In the genomic region with DNA sequence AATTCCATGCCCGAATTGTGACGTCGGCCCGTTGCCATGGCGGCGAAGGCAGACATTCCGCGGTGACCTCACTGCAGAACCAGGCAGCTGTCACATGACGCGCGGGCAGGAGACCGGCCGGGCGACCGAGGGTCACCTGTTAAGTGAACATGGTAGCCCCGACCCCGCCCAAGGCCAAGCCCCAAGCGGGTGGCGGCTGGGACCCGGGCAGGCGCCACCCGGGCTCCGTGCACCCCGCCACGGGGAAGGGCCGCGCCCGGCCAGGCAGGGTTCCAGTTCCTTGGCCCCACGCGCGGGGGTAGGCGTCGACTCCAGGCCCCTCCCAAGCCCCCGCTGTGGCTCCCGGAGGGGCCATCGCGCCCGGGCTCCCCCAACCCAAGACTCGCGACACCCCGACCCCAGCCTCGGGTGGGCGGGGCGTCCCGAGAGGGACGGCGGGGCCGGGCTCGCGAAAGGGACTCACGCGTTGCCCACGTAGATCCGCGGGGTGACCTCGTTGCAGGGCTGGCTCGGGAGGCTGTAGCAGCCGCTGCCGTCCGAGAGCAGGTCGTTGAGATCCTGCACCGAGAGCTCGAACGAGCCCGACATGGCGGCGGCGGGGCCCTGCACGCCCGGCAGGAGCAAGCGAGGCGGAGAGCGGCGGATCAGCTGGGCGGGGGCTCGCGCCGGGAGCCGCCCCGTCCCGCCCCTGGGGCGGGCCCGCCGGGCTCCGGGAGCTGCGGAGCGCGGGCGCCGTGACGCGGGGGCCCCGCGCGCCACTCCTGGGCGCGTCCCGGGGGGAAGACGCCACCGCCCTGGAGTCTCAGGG, we compare ENCODE assay signal across 1 cellular context.
A peak's percentile ranks its signal among the peaks of the same experiment; 100 is the strongest.
TF ChIP-seq lines count a peak whose summit lies in the region.

Gene DUSP3 (minus strand): TSS at position 641 of the 808 bp plus-strand sequence. CDS start 53 bp downstream, at position 588.

TF ChIP-seq in HepG2, 621 proteins besides CTCF, POLR2A, EP300 and RAD21 (continued from another document and continues in another):
- TF ChIP-seq REST (IDR thresholded peaks at IDR 0.05; ENCODE audit: borderline replicate concordance in 1 of 2, low read depth in 1 of 2, low read length in 2 of 2), result 0 out of 4 replicates have a peak, but pooled peaks of 1 of the 2 experiments have one; percentile 23
- no peak for TF ChIP-seq ZNF281 (CRISPR knock-in tag; IDR thresholded peaks at IDR 0.05; ENCODE audit: borderline replicate concordance)
- peak; percentile 79 for TF ChIP-seq HNRNPK (IDR thresholded peaks at IDR 0.05; ENCODE audit: low read depth, low read length, poor library complexity, severe bottlenecking)
- TF ChIP-seq, protein P1, sequence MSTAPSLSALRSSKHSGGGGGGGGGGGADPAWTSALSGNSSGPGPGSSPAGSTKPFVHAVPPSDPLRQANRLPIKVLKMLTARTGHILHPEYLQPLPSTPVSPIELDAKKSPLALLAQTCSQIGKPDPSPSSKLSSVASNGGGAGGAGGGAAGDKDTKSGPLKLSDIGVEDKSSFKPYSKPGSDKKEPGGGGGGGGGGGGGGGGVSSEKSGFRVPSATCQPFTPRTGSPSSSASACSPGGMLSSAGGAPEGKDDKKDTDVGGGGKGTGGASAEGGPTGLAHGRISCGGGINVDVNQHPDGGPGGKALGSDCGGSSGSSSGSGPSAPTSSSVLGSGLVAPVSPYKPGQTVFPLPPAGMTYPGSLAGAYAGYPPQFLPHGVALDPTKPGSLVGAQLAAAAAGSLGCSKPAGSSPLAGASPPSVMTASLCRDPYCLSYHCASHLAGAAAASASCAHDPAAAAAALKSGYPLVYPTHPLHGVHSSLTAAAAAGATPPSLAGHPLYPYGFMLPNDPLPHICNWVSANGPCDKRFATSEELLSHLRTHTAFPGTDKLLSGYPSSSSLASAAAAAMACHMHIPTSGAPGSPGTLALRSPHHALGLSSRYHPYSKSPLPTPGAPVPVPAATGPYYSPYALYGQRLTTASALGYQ (CRISPR knock-in tag; IDR thresholded peaks at IDR 0.05), result 0 out of 2 replicates have a peak, but pooled peaks have one; percentile 17
- TF ChIP-seq MXI1 (IDR thresholded peaks at IDR 0.05; ENCODE audit: borderline replicate concordance, low read depth, low read length), result peak; percentile 93
- TF ChIP-seq PATZ1 (CRISPR knock-in tag; IDR thresholded peaks at IDR 0.05), result peak; percentile 63
- peak; percentile 65; the same call in 1 of the 2 replicates for TF ChIP-seq ZFP82 (CRISPR knock-in tag; IDR thresholded peaks at IDR 0.05; ENCODE audit: borderline replicate concordance)
- no peak for TF ChIP-seq ZNF234 (CRISPR knock-in tag; conservative IDR thresholded peaks at IDR 0.05)
- 0 out of 2 replicates have a peak, but pooled peaks have one; percentile 44 for TF ChIP-seq RBAK (CRISPR knock-in tag; IDR thresholded peaks at IDR 0.05)
- no peak for TF ChIP-seq SIX4 (CRISPR knock-in tag; IDR thresholded peaks at IDR 0.05)
- peak in 1 of 2 experiments; percentile 18; a peak in 2 of 4 replicates for TF ChIP-seq NR2F1 (CRISPR knock-in tag; IDR thresholded peaks at IDR 0.05)
- TF ChIP-seq ZNF556 (CRISPR knock-in tag; IDR thresholded peaks at IDR 0.05; ENCODE audit: borderline replicate concordance), result peak; percentile 82; the same call in 1 of the 2 replicates
- no peak for TF ChIP-seq ZNF775 (CRISPR knock-in tag; IDR thresholded peaks at IDR 0.05; ENCODE audit: borderline replicate concordance)
- no peak; the same call in 1 of the 2 replicates for TF ChIP-seq HDAC2 (CRISPR knock-in tag; IDR thresholded peaks at IDR 0.05)
- 0 out of 2 replicates have a peak, but pooled peaks have one; percentile 22 for TF ChIP-seq TBP (CRISPR knock-in tag; IDR thresholded peaks at IDR 0.05)
- 0 out of 2 replicates have a peak, but pooled peaks have one; percentile 45 for TF ChIP-seq ZNF33B (CRISPR knock-in tag; IDR thresholded peaks at IDR 0.05)
- TF ChIP-seq FOXJ3 (CRISPR knock-in tag; IDR thresholded peaks at IDR 0.05; ENCODE audit: borderline replicate concordance), result no peak
- TF ChIP-seq PREB (CRISPR knock-in tag; IDR thresholded peaks at IDR 0.05), result 0 out of 2 replicates have a peak, but pooled peaks have one; percentile 69
- no peak for TF ChIP-seq GABPA (IDR thresholded peaks at IDR 0.05; ENCODE audit: low read depth, low read length)
- TF ChIP-seq GABPA (CRISPR knock-in tag; IDR thresholded peaks at IDR 0.05; ENCODE audit: low read depth), result no peak
- peak; percentile 76 for TF ChIP-seq JARID2 (CRISPR knock-in tag; IDR thresholded peaks at IDR 0.05; ENCODE audit: insufficient replicate concordance)
- TF ChIP-seq TSC22D2 (CRISPR knock-in tag; IDR thresholded peaks at IDR 0.05; ENCODE audit: borderline replicate concordance), result peak; percentile 55; the same call in 1 of the 2 replicates
- peak; percentile 6; the same call in 1 of the 2 replicates for TF ChIP-seq FOXA3 (CRISPR knock-in tag; IDR thresholded peaks at IDR 0.05)
- TF ChIP-seq SSRP1 (CRISPR knock-in tag; IDR thresholded peaks at IDR 0.05), result no peak
- TF ChIP-seq IRX3 (CRISPR knock-in tag; IDR thresholded peaks at IDR 0.05; ENCODE audit: borderline replicate concordance, low read depth), result 0 out of 2 replicates have a peak, but pooled peaks have one; percentile 21
- TF ChIP-seq, protein P2, sequence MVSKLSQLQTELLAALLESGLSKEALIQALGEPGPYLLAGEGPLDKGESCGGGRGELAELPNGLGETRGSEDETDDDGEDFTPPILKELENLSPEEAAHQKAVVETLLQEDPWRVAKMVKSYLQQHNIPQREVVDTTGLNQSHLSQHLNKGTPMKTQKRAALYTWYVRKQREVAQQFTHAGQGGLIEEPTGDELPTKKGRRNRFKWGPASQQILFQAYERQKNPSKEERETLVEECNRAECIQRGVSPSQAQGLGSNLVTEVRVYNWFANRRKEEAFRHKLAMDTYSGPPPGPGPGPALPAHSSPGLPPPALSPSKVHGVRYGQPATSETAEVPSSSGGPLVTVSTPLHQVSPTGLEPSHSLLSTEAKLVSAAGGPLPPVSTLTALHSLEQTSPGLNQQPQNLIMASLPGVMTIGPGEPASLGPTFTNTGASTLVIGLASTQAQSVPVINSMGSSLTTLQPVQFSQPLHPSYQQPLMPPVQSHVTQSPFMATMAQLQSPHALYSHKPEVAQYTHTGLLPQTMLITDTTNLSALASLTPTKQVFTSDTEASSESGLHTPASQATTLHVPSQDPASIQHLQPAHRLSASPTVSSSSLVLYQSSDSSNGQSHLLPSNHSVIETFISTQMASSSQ (IDR thresholded peaks at IDR 0.05; ENCODE audit: low read depth), result no peak
- TF ChIP-seq, protein P2 (CRISPR knock-in tag; IDR thresholded peaks at IDR 0.05; ENCODE audit: borderline replicate concordance), result peak; percentile 80; the same call in 1 of the 2 replicates
- TF ChIP-seq SP5 (CRISPR knock-in tag; IDR thresholded peaks at IDR 0.05; ENCODE audit: borderline replicate concordance, low read depth), result peak; percentile 59
- TF ChIP-seq KLF12 (CRISPR knock-in tag; IDR thresholded peaks at IDR 0.05; ENCODE audit: borderline replicate concordance), result peak; percentile 91
- peak; percentile 64; the same call in 1 of the 2 replicates for TF ChIP-seq ZNF274 (CRISPR knock-in tag; IDR thresholded peaks at IDR 0.05)
- peak; percentile 82 for TF ChIP-seq BCL6 (CRISPR knock-in tag; IDR thresholded peaks at IDR 0.05)
- TF ChIP-seq, protein P3, sequence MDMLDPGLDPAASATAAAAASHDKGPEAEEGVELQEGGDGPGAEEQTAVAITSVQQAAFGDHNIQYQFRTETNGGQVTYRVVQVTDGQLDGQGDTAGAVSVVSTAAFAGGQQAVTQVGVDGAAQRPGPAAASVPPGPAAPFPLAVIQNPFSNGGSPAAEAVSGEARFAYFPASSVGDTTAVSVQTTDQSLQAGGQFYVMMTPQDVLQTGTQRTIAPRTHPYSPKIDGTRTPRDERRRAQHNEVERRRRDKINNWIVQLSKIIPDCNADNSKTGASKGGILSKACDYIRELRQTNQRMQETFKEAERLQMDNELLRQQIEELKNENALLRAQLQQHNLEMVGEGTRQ (IDR thresholded peaks at IDR 0.05; ENCODE audit: low read depth, low read length), result peak; percentile 90
- TF ChIP-seq, protein P3 (CRISPR knock-in tag; IDR thresholded peaks at IDR 0.05; ENCODE audit: borderline replicate concordance), result peak; percentile 92; the same call in 1 of the 2 replicates
- peak; percentile 55 for TF ChIP-seq RARA (CRISPR knock-in tag; IDR thresholded peaks at IDR 0.05)
- no peak for TF ChIP-seq HCFC1 (IDR thresholded peaks at IDR 0.05; ENCODE audit: low read depth, low read length)
- peak; percentile 90 for TF ChIP-seq CHD2 (IDR thresholded peaks at IDR 0.05; ENCODE audit: low read depth, low read length)
